Comparison of ENCODE assay signal across 1 cellular context in genomic region chr6:32081676-32082075, GRCh38.
TF ChIP-seq lines count a peak whose summit lies in the region.

No MANE protein-coding gene starts in this region.

TF ChIP-seq in IMR-90, 13 proteins besides CTCF, POLR2A, EP300 and RAD21:
- no peak for TF ChIP-seq USF2 (IDR thresholded peaks at IDR 0.05; ENCODE audit: low read depth, low read length)
- no peak for TF ChIP-seq RCOR1 (IDR thresholded peaks at IDR 0.05; ENCODE audit: insufficient replicate concordance, low read length)
- TF ChIP-seq RFX5 (IDR thresholded peaks at IDR 0.05; ENCODE audit: low read depth, low read length), result no peak
- TF ChIP-seq CEBPB (IDR thresholded peaks at IDR 0.05; ENCODE audit: low read depth, low read length), result no peak
- TF ChIP-seq MAZ (IDR thresholded peaks at IDR 0.05; ENCODE audit: borderline replicate concordance, low read depth, low read length), result no peak
- no peak for TF ChIP-seq BHLHE40 (IDR thresholded peaks at IDR 0.05; ENCODE audit: low read depth, low read length)
- no peak for TF ChIP-seq SMC3 (IDR thresholded peaks at IDR 0.05; ENCODE audit: low read depth, low read length)
- TF ChIP-seq, protein P1, sequence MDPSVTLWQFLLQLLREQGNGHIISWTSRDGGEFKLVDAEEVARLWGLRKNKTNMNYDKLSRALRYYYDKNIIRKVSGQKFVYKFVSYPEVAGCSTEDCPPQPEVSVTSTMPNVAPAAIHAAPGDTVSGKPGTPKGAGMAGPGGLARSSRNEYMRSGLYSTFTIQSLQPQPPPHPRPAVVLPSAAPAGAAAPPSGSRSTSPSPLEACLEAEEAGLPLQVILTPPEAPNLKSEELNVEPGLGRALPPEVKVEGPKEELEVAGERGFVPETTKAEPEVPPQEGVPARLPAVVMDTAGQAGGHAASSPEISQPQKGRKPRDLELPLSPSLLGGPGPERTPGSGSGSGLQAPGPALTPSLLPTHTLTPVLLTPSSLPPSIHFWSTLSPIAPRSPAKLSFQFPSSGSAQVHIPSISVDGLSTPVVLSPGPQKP (IDR thresholded peaks at IDR 0.05; ENCODE audit: borderline replicate concordance, low read depth, low read length), result no peak
- TF ChIP-seq MXI1 (IDR thresholded peaks at IDR 0.05; ENCODE audit: borderline replicate concordance, low read depth, low read length), result no peak
- no peak for TF ChIP-seq NFE2L2 (IDR thresholded peaks at IDR 0.05; ENCODE audit: low read depth, low read length)
- no peak for TF ChIP-seq CHD1 (IDR thresholded peaks at IDR 0.05; ENCODE audit: low read depth, low read length)
- no peak for TF ChIP-seq FOS (IDR thresholded peaks at IDR 0.05; ENCODE audit: low read depth, low read length)
- no peak for TF ChIP-seq MAFK (IDR thresholded peaks at IDR 0.05; ENCODE audit: low read depth, low read length)
